9 cellular contexts compared by ENCODE assay signal in the genomic region with DNA sequence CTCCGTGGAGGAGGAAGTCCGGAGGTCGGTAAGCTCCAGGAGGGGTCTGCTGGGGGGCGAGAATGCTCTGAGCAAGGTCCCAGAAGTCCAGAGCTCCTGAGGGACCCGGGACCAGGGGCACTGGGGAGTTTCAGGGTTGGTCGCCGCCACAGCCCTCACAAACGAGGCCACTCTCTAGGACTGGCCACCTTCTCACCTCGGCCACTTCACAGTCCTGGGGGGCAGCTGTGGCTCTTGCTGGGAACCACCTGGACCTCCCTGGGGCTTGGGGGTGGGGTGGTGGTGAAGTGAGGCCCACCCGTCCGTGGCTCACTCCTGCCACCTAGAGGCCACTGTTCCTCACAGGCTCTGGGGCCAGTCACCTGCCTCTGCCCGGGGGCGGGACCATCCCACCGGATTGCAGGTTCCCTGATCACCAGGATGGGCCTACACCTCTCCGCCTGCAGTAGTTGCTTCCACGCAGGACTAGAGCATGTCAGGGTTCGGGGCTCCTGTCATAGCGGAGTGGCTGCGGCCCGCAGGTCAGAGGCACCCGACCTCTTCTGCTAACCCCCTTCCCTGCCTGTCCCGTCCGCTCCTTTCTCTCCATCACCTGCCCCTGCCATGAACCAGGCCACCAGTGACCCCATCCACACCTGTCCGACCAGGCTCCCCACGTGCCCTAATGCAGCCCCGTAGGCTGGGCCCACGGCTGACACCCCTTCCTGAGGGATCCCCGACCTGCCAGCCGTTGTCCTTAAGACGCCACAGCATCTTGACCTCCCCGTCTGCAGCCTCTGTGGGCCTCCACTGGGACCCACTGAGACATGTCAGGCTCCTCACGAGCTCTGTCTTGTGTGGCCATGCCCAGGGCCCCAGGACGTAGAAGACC. TPM values are rescaled to one million over a fixed set of nuclear protein-coding genes. Genes with fewer than 3 reads are reported as not detected.
A peak's percentile ranks its signal among the peaks of the same experiment; 100 is the strongest.
DNase-seq lines count a peak whose midpoint lies in the region; ATAC-seq and TF ChIP-seq lines count a peak whose summit lies in the region.
"Had no signal": no experiment of that assay in that cellular context is flagged by ENCODE, and none has a peak within 500 bp of the region (broad histone marks: within the 10 kb centered on the region; RNA-seq: fewer than 3 reads in every experiment).

No MANE protein-coding gene starts in this region.

- H2BK12ac ChIP-seq in trophoblast cell (ENCODE audit: low read length) = peak overlapping the region; percentile 70

- H4K8ac ChIP-seq in trophoblast cell (ENCODE audit: low read depth, low read length) = peak overlapping the region; percentile 47

- ATAC-seq in HG03025 (IDR thresholded peaks at IDR 0.05; ENCODE audit: low FRiP score, unreplicated experiment) = no peak

- H3K27ac Mint-ChIP-seq in type B pancreatic cell = peak overlapping the region; percentile 34

- H3K9ac ChIP-seq in trophoblast cell (ENCODE audit: low read length) = no peak overlapping the region

- no CpG with 5 or more reads among the region's 33 CpGs for WGBS in trophoblast cell (ENCODE audit: extremely low coverage, insufficient coverage, insufficient read length)

- peak overlapping the region; percentile 22 for H4K12ac ChIP-seq in trophoblast cell (ENCODE audit: low read depth, low read length)

- DNase-seq in EL (peak; percentile 60), HuH-7 (ENCODE audit: low spot score) (peak; percentile 99), RKO (ENCODE audit: low spot score) (peak; percentile 40), fibroblast of villous mesenchyme (ENCODE audit: low read depth) (peak; percentile 54), trophoblast cell (peak; percentile 52 to 69), type B pancreatic cell (ENCODE audit: extremely low spot score, unreplicated experiment) (peak; percentile 88)
- DNase-seq in activated T-helper 1 cell treated with anti-CD3 and anti-CD28 coated beads, Interleukin-2, amount 50 U/mL, for 16 hours (ENCODE audit: low read depth in 1 of 2, low spot score in 1 of 2) = peak; percentile 66 to 67

- H3K27me3 ChIP-seq in trophoblast cell (ENCODE audit: insufficient read depth, low read length) = no peaks in the 10 kb centered on the region

- TF ChIP-seq CTCF in fibroblast of villous mesenchyme (IDR thresholded peaks at IDR 0.05; ENCODE audit: insufficient read depth, low read depth, low read length) (peak; percentile 85), type B pancreatic cell (conservative IDR thresholded peaks at IDR 0.05) (peak; percentile 88)

- H3K4me3 ChIP-seq in fibroblast of villous mesenchyme (ENCODE audit: low read depth, low read length) = no peak overlapping the region
- no peak overlapping the region for H3K4me3 ChIP-seq in trophoblast cell (ENCODE audit: low read depth, low read length)

- peaks cover 4% of the 10 kb centered on the region for H3K79me2 ChIP-seq in trophoblast cell (ENCODE audit: control insufficient read depth, insufficient read depth, low read length, poor library complexity)

- peak overlapping the region; percentile 11 for H2BK120ac ChIP-seq in trophoblast cell (ENCODE audit: insufficient read depth, low read length, poor library complexity)

- H3K4ac ChIP-seq in trophoblast cell (ENCODE audit: low read depth, low read length) = no peak overlapping the region

- H3K36me3 ChIP-seq in trophoblast cell (ENCODE audit: control insufficient read depth in 1 of 2, insufficient read depth in 2 of 2, low read length in 2 of 2) = no peaks in the 10 kb centered on the region

- peaks cover 9% of the 10 kb centered on the region for H3K27me3 Mint-ChIP-seq in type B pancreatic cell

- no peak overlapping the region for H3K23ac ChIP-seq in trophoblast cell (ENCODE audit: low read length)

- no peaks in the 10 kb centered on the region for H3K9me3 Mint-ChIP-seq in type B pancreatic cell

- H3K4me1 Mint-ChIP-seq in type B pancreatic cell (ENCODE audit: unreplicated experiment) = peaks cover 23% of the 10 kb centered on the region

- peak overlapping the region; percentile 29 for H4K91ac ChIP-seq in trophoblast cell (ENCODE audit: low read depth, low read length)

- H3K27ac ChIP-seq in trophoblast cell (ENCODE audit: low read depth, low read length) = no peak overlapping the region
- H3K27ac ChIP-seq: epithelial cell of prostate had no signal

- H3K9me3 ChIP-seq in trophoblast cell (ENCODE audit: insufficient read depth, low read depth, low read length) = no peaks in the 10 kb centered on the region

- H2AFZ ChIP-seq in trophoblast cell (ENCODE audit: insufficient read depth, low read length, poor library complexity) = peak overlapping the region; percentile 48

- no peak overlapping the region for H2AK5ac ChIP-seq in trophoblast cell (ENCODE audit: low read length)

- peaks cover 20% of the 10 kb centered on the region for H3K79me1 ChIP-seq in trophoblast cell (ENCODE audit: low read length)

- H3K4me1 ChIP-seq in trophoblast cell (ENCODE audit: control insufficient read depth in 1 of 2, insufficient read depth in 2 of 2, low read length in 2 of 2) = peaks cover 27 to 40% of the 10 kb centered on the region in 2 experiments

- H3K36me3 Mint-ChIP-seq in type B pancreatic cell = no peaks in the 10 kb centered on the region

- no peak overlapping the region for H2BK5ac ChIP-seq in trophoblast cell (ENCODE audit: low read depth, low read length, poor library complexity)

- no peak overlapping the region for H3K14ac ChIP-seq in trophoblast cell (ENCODE audit: low read length)

- H3K18ac ChIP-seq in trophoblast cell (ENCODE audit: low read length) = no peak overlapping the region

- H3K4me3 Mint-ChIP-seq in type B pancreatic cell = no peak overlapping the region

- H3K4me2 ChIP-seq in trophoblast cell (ENCODE audit: low read length) = no peak overlapping the region

RNA-seq across cellular contexts. Expression of gene TCEA2, which starts 5.1 kb away (rescaled TPM):
- total RNA-seq in fibroblast of villous mesenchyme (20.7 and 24.2 TPM in 2 replicates), type B pancreatic cell (ENCODE audit: low replicate concordance) (33.4 and 73.3 TPM in 2 replicates)
- 55.8 and 60.4 TPM in 2 replicates for polyA plus RNA-seq in trophoblast cell (2013)

RNA-seq across cellular contexts. Expression of gene SOX18, which starts 8.4 kb away (rescaled TPM):
- under 0.01 TPM in 1 of 2 replicates, not detected in the other for total RNA-seq in fibroblast of villous mesenchyme
- 0.58 and 0.89 TPM in 2 replicates for polyA plus RNA-seq in trophoblast cell (2013)
- 0.72 and 1.2 TPM in 2 replicates for total RNA-seq in type B pancreatic cell (ENCODE audit: low replicate concordance)

RNA-seq across cellular contexts. Expression of gene RGS19, which starts 21.5 kb away (rescaled TPM):
- total RNA-seq in fibroblast of villous mesenchyme (13.0 and 13.2 TPM in 2 replicates), type B pancreatic cell (ENCODE audit: low replicate concordance) (8.4 and 9.5 TPM in 2 replicates)
- polyA plus RNA-seq in trophoblast cell (2013) = 7.5 and 8.3 TPM in 2 replicates

RNA-seq across cellular contexts. Expression of gene C20orf204, which starts 21.9 kb away (rescaled TPM):
- total RNA-seq in fibroblast of villous mesenchyme (0.43 and 0.97 TPM in 2 replicates), type B pancreatic cell (ENCODE audit: low replicate concordance) (3.0 and 7.4 TPM in 2 replicates)
- polyA plus RNA-seq in trophoblast cell (2013) = 0.70 and 0.87 TPM in 2 replicates

RNA-seq across cellular contexts. Expression of gene OPRL1, which starts 22.0 kb away (rescaled TPM):
- total RNA-seq in fibroblast of villous mesenchyme (1.6 and 1.7 TPM in 2 replicates), type B pancreatic cell (ENCODE audit: low replicate concordance) (0.50 and 1.9 TPM in 2 replicates)
- 1.1 and 1.4 TPM in 2 replicates for polyA plus RNA-seq in trophoblast cell (2013)

Comparison
In these comparisons a context has a peak if more than half of its experiments do, and no peak if none do; other contexts are left out.
1. DNase-seq: peak in every context shown above with its lines; median percentile 99 in HuH-7; 88 in type B pancreatic cell; 66 in activated T-helper 1 cell treated with anti-CD3 and anti-CD28 coated beads, Interleukin-2, amount 50 U/mL, for 16 hours; 60 in trophoblast cell; 60 in EL; 54 in fibroblast of villous mesenchyme; 40 in RKO.